Comparison of ENCODE assay signal across 2 cellular contexts in the genomic region with DNA sequence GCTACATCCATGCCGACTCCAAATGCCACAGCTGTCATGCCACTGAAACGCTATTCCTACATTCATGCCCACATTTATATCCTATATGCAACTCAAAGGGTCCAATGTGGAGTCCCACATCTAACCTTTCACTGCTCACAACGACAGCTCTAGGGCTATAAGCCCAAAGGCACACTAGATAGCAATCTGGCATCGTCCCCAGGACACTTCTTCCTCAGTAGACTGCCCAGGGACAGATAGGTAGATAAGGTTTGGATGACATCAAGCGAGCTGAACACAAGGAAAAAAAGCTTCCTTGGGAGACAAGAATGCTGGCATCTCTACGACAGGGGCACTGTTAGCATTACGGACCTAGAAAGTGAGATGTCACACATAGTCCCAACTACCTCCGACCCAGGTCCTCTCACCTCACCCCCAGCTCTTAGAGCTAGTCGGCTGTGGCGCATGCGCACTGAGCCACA.
TF ChIP-seq lines count a peak whose summit lies in the region.

No MANE protein-coding gene starts in this region.

TF ChIP-seq in GM23338, 12 proteins besides CTCF, POLR2A, EP300 and RAD21 (continued from another document):
- TF ChIP-seq, protein P1, sequence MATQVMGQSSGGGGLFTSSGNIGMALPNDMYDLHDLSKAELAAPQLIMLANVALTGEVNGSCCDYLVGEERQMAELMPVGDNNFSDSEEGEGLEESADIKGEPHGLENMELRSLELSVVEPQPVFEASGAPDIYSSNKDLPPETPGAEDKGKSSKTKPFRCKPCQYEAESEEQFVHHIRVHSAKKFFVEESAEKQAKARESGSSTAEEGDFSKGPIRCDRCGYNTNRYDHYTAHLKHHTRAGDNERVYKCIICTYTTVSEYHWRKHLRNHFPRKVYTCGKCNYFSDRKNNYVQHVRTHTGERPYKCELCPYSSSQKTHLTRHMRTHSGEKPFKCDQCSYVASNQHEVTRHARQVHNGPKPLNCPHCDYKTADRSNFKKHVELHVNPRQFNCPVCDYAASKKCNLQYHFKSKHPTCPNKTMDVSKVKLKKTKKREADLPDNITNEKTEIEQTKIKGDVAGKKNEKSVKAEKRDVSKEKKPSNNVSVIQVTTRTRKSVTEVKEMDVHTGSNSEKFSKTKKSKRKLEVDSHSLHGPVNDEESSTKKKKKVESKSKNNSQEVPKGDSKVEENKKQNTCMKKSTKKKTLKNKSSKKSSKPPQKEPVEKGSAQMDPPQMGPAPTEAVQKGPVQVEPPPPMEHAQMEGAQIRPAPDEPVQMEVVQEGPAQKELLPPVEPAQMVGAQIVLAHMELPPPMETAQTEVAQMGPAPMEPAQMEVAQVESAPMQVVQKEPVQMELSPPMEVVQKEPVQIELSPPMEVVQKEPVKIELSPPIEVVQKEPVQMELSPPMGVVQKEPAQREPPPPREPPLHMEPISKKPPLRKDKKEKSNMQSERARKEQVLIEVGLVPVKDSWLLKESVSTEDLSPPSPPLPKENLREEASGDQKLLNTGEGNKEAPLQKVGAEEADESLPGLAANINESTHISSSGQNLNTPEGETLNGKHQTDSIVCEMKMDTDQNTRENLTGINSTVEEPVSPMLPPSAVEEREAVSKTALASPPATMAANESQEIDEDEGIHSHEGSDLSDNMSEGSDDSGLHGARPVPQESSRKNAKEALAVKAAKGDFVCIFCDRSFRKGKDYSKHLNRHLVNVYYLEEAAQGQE (IDR thresholded peaks at IDR 0.05; ENCODE audit: unreplicated experiment): no peak
- no peak for TF ChIP-seq STAT1 (IDR thresholded peaks at IDR 0.05; ENCODE audit: unreplicated experiment)
- TF ChIP-seq, protein P2, sequence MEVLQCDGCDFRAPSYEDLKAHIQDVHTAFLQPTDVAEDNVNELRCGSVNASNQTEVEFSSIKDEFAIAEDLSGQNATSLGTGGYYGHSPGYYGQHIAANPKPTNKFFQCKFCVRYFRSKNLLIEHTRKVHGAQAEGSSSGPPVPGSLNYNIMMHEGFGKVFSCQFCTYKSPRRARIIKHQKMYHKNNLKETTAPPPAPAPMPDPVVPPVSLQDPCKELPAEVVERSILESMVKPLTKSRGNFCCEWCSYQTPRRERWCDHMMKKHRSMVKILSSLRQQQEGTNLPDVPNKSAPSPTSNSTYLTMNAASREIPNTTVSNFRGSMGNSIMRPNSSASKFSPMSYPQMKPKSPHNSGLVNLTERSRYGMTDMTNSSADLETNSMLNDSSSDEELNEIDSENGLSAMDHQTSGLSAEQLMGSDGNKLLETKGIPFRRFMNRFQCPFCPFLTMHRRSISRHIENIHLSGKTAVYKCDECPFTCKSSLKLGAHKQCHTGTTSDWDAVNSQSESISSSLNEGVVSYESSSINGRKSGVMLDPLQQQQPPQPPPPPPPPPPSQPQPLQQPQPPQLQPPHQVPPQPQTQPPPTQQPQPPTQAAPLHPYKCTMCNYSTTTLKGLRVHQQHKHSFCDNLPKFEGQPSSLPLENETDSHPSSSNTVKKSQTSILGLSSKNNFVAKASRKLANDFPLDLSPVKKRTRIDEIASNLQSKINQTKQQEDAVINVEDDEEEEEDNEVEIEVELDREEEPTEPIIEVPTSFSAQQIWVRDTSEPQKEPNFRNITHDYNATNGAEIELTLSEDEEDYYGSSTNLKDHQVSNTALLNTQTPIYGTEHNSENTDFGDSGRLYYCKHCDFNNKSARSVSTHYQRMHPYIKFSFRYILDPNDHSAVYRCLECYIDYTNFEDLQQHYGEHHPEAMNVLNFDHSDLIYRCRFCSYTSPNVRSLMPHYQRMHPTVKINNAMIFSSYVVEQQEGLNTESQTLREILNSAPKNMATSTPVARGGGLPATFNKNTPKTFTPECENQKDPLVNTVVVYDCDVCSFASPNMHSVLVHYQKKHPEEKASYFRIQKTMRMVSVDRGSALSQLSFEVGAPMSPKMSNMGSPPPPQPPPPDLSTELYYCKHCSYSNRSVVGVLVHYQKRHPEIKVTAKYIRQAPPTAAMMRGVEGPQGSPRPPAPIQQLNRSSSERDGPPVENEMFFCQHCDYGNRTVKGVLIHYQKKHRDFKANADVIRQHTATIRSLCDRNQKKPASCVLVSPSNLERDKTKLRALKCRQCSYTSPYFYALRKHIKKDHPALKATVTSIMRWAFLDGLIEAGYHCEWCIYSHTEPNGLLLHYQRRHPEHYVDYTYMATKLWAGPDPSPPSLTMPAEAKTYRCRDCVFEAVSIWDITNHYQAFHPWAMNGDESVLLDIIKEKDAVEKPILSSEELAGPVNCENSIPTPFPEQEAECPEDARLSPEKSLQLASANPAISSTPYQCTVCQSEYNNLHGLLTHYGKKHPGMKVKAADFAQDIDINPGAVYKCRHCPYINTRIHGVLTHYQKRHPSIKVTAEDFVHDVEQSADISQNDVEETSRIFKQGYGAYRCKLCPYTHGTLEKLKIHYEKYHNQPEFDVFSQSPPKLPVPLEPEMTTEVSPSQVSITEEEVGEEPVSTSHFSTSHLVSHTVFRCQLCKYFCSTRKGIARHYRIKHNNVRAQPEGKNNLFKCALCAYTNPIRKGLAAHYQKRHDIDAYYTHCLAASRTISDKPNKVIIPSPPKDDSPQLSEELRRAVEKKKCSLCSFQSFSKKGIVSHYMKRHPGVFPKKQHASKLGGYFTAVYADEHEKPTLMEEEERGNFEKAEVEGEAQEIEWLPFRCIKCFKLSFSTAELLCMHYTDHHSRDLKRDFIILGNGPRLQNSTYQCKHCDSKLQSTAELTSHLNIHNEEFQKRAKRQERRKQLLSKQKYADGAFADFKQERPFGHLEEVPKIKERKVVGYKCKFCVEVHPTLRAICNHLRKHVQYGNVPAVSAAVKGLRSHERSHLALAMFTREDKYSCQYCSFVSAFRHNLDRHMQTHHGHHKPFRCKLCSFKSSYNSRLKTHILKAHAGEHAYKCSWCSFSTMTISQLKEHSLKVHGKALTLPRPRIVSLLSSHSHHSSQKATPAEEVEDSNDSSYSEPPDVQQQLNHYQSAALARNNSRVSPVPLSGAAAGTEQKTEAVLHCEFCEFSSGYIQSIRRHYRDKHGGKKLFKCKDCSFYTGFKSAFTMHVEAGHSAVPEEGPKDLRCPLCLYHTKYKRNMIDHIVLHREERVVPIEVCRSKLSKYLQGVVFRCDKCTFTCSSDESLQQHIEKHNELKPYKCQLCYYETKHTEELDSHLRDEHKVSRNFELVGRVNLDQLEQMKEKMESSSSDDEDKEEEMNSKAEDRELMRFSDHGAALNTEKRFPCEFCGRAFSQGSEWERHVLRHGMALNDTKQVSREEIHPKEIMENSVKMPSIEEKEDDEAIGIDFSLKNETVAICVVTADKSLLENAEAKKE (CRISPR knock-in tag; IDR thresholded peaks at IDR 0.05): no peak
- TF ChIP-seq ZNF114 (CRISPR knock-in tag; IDR thresholded peaks at IDR 0.05): no peak
- TF ChIP-seq ZNF331 (CRISPR knock-in tag; IDR thresholded peaks at IDR 0.05; ENCODE audit: low read depth): no peak

TF ChIP-seq in neural cell, 6 proteins besides CTCF, POLR2A, EP300 and RAD21 (continued from another document):
- TF ChIP-seq, protein P1 (IDR thresholded peaks at IDR 0.05; ENCODE audit: borderline replicate concordance): no peak
- no peak for TF ChIP-seq POLR2AphosphoS5 (IDR thresholded peaks at IDR 0.05)
- no peak for TF ChIP-seq SMC3 (conservative IDR thresholded peaks at IDR 0.05; ENCODE audit: poor library complexity)
- no peak for TF ChIP-seq MXI1 (conservative IDR thresholded peaks at IDR 0.05; ENCODE audit: poor library complexity, severe bottlenecking)
